ENCODE assay signal across 8 cellular contexts in genomic region chr12:47758584-47758833, GRCh38. TPM values are rescaled to one million over a fixed set of nuclear protein-coding genes. Genes with fewer than 3 reads are reported as not detected.
DNase-seq lines count a peak whose midpoint lies in the region; ATAC-seq and TF ChIP-seq lines count a peak whose summit lies in the region.

No MANE protein-coding gene starts in this region.

- WGBS in esophagus muscularis mucosa, result 13% methylated on average over 2 of the region's 10 CpGs
- WGBS in ovary, 3 donors, result 1 to 4% (median 2%) methylated on average over 9 to 10 of the region's 10 CpGs

- no peak for ATAC-seq in CD8-positive, alpha-beta T cell
- ATAC-seq in Panc1 (peak; percentile 54), HG02610 (IDR thresholded peaks at IDR 0.05; ENCODE audit: unreplicated experiment) (no peak)

- no peak overlapping the region for H3K27ac ChIP-seq in CD8-positive, alpha-beta T cell (ENCODE audit: low read depth, low read length)
- H3K27ac ChIP-seq in Panc1 (ENCODE audit: low read length) (peak overlapping the region; percentile 85), esophagus muscularis mucosa (replicated peaks in 1 of 4) (peak overlapping the region; percentile 68 to 80 (median 80)), ovary (peak overlapping the region; percentile 13 to 78)

- H3K27me3 Mint-ChIP-seq in CD8-positive, alpha-beta T cell (ENCODE audit: low read depth), result no peaks in the 10 kb centered on the region

- TF ChIP-seq CTCF in CD8-positive, alpha-beta T cell (IDR thresholded peaks at IDR 0.05), result no peak
- TF ChIP-seq CTCF in Panc1 (IDR thresholded peaks at IDR 0.05), result no peak
- no peak for TF ChIP-seq CTCF in esophagus muscularis mucosa (IDR thresholded peaks at IDR 0.05)
- TF ChIP-seq CTCF in ovary (IDR thresholded peaks at IDR 0.05), result no peak

- no peak for TF ChIP-seq POLR2A in esophagus muscularis mucosa (IDR thresholded peaks at IDR 0.05; ENCODE audit: low read depth)
- TF ChIP-seq POLR2A in ovary (IDR thresholded peaks at IDR 0.05), result no peak

- no peaks in the 10 kb centered on the region for H3K36me3 ChIP-seq in CD8-positive, alpha-beta T cell (ENCODE audit: insufficient read depth, low read length)
- H3K36me3 ChIP-seq in Panc1 (ENCODE audit: control insufficient read depth, insufficient read depth, low read length) (no peaks in the 10 kb centered on the region), esophagus muscularis mucosa (peaks cover 0 to 5% (median 0%) of the 10 kb centered on the region in 4 donors), ovary (no peaks in the 10 kb centered on the region)

- no TSS peak for BruUV-seq in Panc1 (replicated peaks; lab: Mats Ljungman, UMichigan)

- H3K9me3 Mint-ChIP-seq in CD8-positive, alpha-beta T cell, result no peaks in the 10 kb centered on the region

- no peaks in the 10 kb centered on the region for H3K9me3 ChIP-seq in CD8-positive, alpha-beta T cell (ENCODE audit: low read length)
- H3K9me3 ChIP-seq in Panc1 (ENCODE audit: control insufficient read depth, insufficient read depth, low read depth, low read length), result no peaks in the 10 kb centered on the region
- H3K9me3 ChIP-seq in esophagus muscularis mucosa, result no peaks in the 10 kb centered on the region
- H3K9me3 ChIP-seq in ovary, result no peaks in the 10 kb centered on the region

- DNase-seq in CD8-positive, alpha-beta T cell, result no peak
- DNase-seq in Panc1 (ENCODE audit: low read depth, low spot score) (no peak), esophagus muscularis mucosa (ENCODE audit: extremely low spot score) (no peak), ovary (peak in 2 of 5 donors; percentile 41 to 48), DMS79 treated with DMSO at 0.1 percent for 48 hours (lab: John Stamatoyannopoulos, UW) (no peak), DMS153 treated with DMSO at 0.1 percent for 48 hours (lab: John Stamatoyannopoulos, UW; ENCODE audit: unreplicated experiment) (no peak)
- no peak for DNase-seq in effector CD8-positive, alpha-beta T cell (lab: John Stamatoyannopoulos, UW)

- CTCF ChIA-PET in CD8-positive, alpha-beta T cell (lab: Charles Lee), result interaction anchor here (0.8 to 11.6 kb wide), 11 partner anchors 10 to 80 kb away, joined by 3 to 201 read pairs (median 5); partner anchors contain the start of gene SLC48A1
- CTCF ChIA-PET in Panc1 (lab: Charles Lee), result interaction anchor here (0.6 to 2.6 kb wide), 5 partner anchors 10 to 1367 kb away, joined by 3 to 13 read pairs (median 6); no protein-coding TSS in a partner anchor

- POLR2A ChIA-PET in CD8-positive, alpha-beta T cell (lab: Charles Lee), result interaction anchor here (0.9 to 3.8 kb wide), 3 partner anchors 9 to 15 kb away, joined by 3 to 13 read pairs (median 10); partner anchors contain the start of gene SLC48A1
- POLR2A ChIA-PET in Panc1 (lab: Charles Lee), result interaction anchor here (0.7 kb wide), 1 partner anchor 232 kb away, joined by 3 read pairs; no protein-coding TSS in a partner anchor

- H3K4me1 Mint-ChIP-seq in CD8-positive, alpha-beta T cell (ENCODE audit: low read depth), result peaks cover 23% of the 10 kb centered on the region

- no peaks in the 10 kb centered on the region for H3K36me3 Mint-ChIP-seq in CD8-positive, alpha-beta T cell

- H3K27me3 ChIP-seq in CD8-positive, alpha-beta T cell (ENCODE audit: insufficient read depth, low read length), result no peaks in the 10 kb centered on the region
- H3K27me3 ChIP-seq in Panc1 (ENCODE audit: control insufficient read depth, insufficient read depth, low read length), result no peaks in the 10 kb centered on the region
- no peaks in the 10 kb centered on the region for H3K27me3 ChIP-seq in esophagus muscularis mucosa
- no peaks in the 10 kb centered on the region for H3K27me3 ChIP-seq in ovary

- peak overlapping the region; percentile 75 for H3K4me3 Mint-ChIP-seq in CD8-positive, alpha-beta T cell

- peaks cover 12% of the 10 kb centered on the region for H3K4me1 ChIP-seq in CD8-positive, alpha-beta T cell (ENCODE audit: insufficient read depth, low read length)
- H3K4me1 ChIP-seq in Panc1 (ENCODE audit: control insufficient read depth, insufficient read depth, low read length) (peaks cover 29% of the 10 kb centered on the region), esophagus muscularis mucosa (peaks cover 39 to 47% (median 45%) of the 10 kb centered on the region in 4 donors), ovary (ENCODE audit: insufficient read depth) (peaks cover 22% of the 10 kb centered on the region)

- peak overlapping the region; percentile 61 for H3K4me3 ChIP-seq in CD8-positive, alpha-beta T cell (ENCODE audit: low read depth, low read length)
- H3K4me3 ChIP-seq in Panc1 (ENCODE audit: low read depth in 2 of 2, low read length in 2 of 2) (peak overlapping the region; percentile 74 to 87), esophagus muscularis mucosa (peak overlapping the region; percentile 72 to 85 (median 74)), ovary (peak overlapping the region; percentile 64)

- intact Hi-C loops in CD8-positive, alpha-beta T cell (cut with DNase I, micrococcal nuclease), result loop anchor here in 1 of 2 experiments (2.0 kb wide), 1 partner anchor 14 kb away; the partner anchor contains the start of gene SLC48A1
- intact Hi-C loops in Panc1 (cut with micrococcal nuclease; ENCODE audit: unreplicated experiment), result no loop called here
- intact Hi-C loops in esophagus muscularis mucosa (cut with DNase I), result loop anchor here (5.0 kb wide), 1 partner anchor 41 kb away; no protein-coding TSS in a partner anchor
- intact Hi-C loops in ovary (cut with DNase I), result loop anchor here in 1 of 4 donors (5.0 kb wide), 1 partner anchor 41 kb away; no protein-coding TSS in a partner anchor

- no peak for TF ChIP-seq EP300 in esophagus muscularis mucosa (IDR thresholded peaks at IDR 0.05)
- TF ChIP-seq EP300 in ovary (IDR thresholded peaks at IDR 0.05), result no peak

- in situ Hi-C loops in Panc1 (cut with HindIII; ENCODE audit: low pct_unique_long_range_greater_than_20kb, low sequenced_read_pairs), result no loop called here

- H3K27ac Mint-ChIP-seq in CD8-positive, alpha-beta T cell, result no peak overlapping the region

RNA-seq across cellular contexts. Expression of gene RAPGEF3, which starts 0.2 kb away (rescaled TPM):
- under 1 TPM; 0.14 to 0.25 TPM for total RNA-seq in CD8-positive, alpha-beta T cell
- total RNA-seq in Panc1 (2021; ENCODE audit: unreplicated experiment) (5.8 TPM), esophagus muscularis mucosa (10 to 100 TPM; 18.3 to 48.2 (median 32.5) TPM), ovary (100 to 1,000 TPM in 3 of 7 donors, 10 to 100 TPM in 4; 50.4 to 132 (median 93.5) TPM)
- 2.5 TPM for polyA plus RNA-seq in Panc1 (2012; ENCODE audit: insufficient read length)
- polyA plus RNA-seq in ovary, result 10 to 100 TPM; 16.9 to 68.4 TPM

RNA-seq across cellular contexts. Expression of gene SLC48A1, which starts 14.5 kb away (rescaled TPM):
- 1 to 10 TPM; 4.3 to 5.5 TPM for total RNA-seq in CD8-positive, alpha-beta T cell
- total RNA-seq in Panc1 (2021; ENCODE audit: unreplicated experiment), result 32.0 TPM
- polyA plus RNA-seq in Panc1 (2012; ENCODE audit: insufficient read length), result 27.4 TPM
- total RNA-seq in esophagus muscularis mucosa, result 10 to 100 TPM; 34.5 to 56.0 (median 40.7) TPM
- 100 to 1,000 TPM in 2 of 7 donors, 10 to 100 TPM in 5; 36.7 to 143 (median 98.3) TPM for total RNA-seq in ovary
- 10 to 100 TPM; 24.1 to 41.1 TPM for polyA plus RNA-seq in ovary

RNA-seq across cellular contexts. Expression of gene ENDOU, which starts 33.2 kb away (rescaled TPM):
- under 1 TPM in 1 of 2 experiments, not detected in 1; 0.22 TPM for total RNA-seq in CD8-positive, alpha-beta T cell
- total RNA-seq in Panc1 (2021; ENCODE audit: unreplicated experiment) (not detected), esophagus muscularis mucosa (1 to 10 TPM in 1 of 4 donors, under 1 TPM in 1, not detected in 2; 0.39 to 2.0 TPM), ovary (1 to 10 TPM in 5 of 7 donors, under 1 TPM in 2; 0.69 to 3.6 (median 1.3) TPM)
- polyA plus RNA-seq in Panc1 (2012; ENCODE audit: insufficient read length), result not detected
- polyA plus RNA-seq in ovary, result 1 to 10 TPM; 1.4 to 1.6 TPM

RNA-seq across cellular contexts. Expression of gene RPAP3, which starts 52.7 kb away (rescaled TPM):
- total RNA-seq in CD8-positive, alpha-beta T cell, result 10 to 100 TPM; 17.3 to 18.3 TPM
- total RNA-seq in Panc1 (2021; ENCODE audit: unreplicated experiment) (47.3 TPM), esophagus muscularis mucosa (10 to 100 TPM; 10.3 to 17.9 (median 13.5) TPM), ovary (10 to 100 TPM; 18.4 to 71.3 (median 41.8) TPM)
- 18.4 TPM for polyA plus RNA-seq in Panc1 (2012; ENCODE audit: insufficient read length)
- polyA plus RNA-seq in ovary, result 10 to 100 TPM; 15.6 to 18.6 TPM
